In genomic region chr9:35060548-35061207, GRCh38 we compare ENCODE assay signal across 26 cellular contexts.
"Had no signal": no experiment of that assay in that cellular context is flagged by ENCODE, and none has a peak within 500 bp of the region (broad histone marks: within the 10 kb centered on the region; RNA-seq: fewer than 3 reads in every experiment).

No MANE protein-coding gene starts in this region.

- H3K27me3 Mint-ChIP-seq: central memory CD8-positive, alpha-beta T cell; natural killer cell treated with Interleukin-12 subunit alpha and Interleukin-12 subunit beta and Interleukin-15 and Interleukin-18, amount 100 ng/mL, for 72 hours; stimulated activated naive B cell treated with anti-CD40 and anti-IgM and Interleukin-4, amounts not matched to agents 10 μg/mL and 1 μg/mL and 100 μg/mL, for 72 hours; stimulated activated naive CD8-positive, alpha-beta T cell treated with anti-CD3 and anti-CD28 coated beads, Interleukin-15, amount 100 ng/mL, for 72 hours had no signal

- FAIRE-seq: endometrium, kidney had no signal

- H3K9me3 Mint-ChIP-seq: central memory CD8-positive, alpha-beta T cell; natural killer cell treated with Interleukin-12 subunit alpha and Interleukin-12 subunit beta and Interleukin-15 and Interleukin-18, amount 100 ng/mL, for 72 hours; stimulated activated naive B cell treated with anti-CD40 and anti-IgM and Interleukin-4, amounts not matched to agents 10 μg/mL and 1 μg/mL and 100 μg/mL, for 72 hours; stimulated activated naive CD8-positive, alpha-beta T cell treated with anti-CD3 and anti-CD28 coated beads, Interleukin-15, amount 100 ng/mL, for 72 hours had no signal

- H3K4me2 ChIP-seq: hepatocyte had no signal

- H3K4me3 Mint-ChIP-seq: central memory CD8-positive, alpha-beta T cell; natural killer cell treated with Interleukin-12 subunit alpha and Interleukin-12 subunit beta and Interleukin-15 and Interleukin-18, amount 100 ng/mL, for 72 hours; stimulated activated naive B cell treated with anti-CD40 and anti-IgM and Interleukin-4, amounts not matched to agents 10 μg/mL and 1 μg/mL and 100 μg/mL, for 72 hours; stimulated activated naive CD8-positive, alpha-beta T cell treated with anti-CD3 and anti-CD28 coated beads, Interleukin-15, amount 100 ng/mL, for 72 hours had no signal

- H3K9me3 ChIP-seq: prostate gland, spleen, testis, tibial nerve had no signal

- H3K27ac ChIP-seq: epithelial cell of prostate, foreskin keratinocyte, hepatocyte, parathyroid adenoma, prostate gland, spleen, testis, tibial nerve had no signal

- H3K4me3 ChIP-seq: hepatocyte, lung, prostate gland, spleen, testis, tibial nerve had no signal

- H3K79me2 ChIP-seq: parathyroid adenoma had no signal

- DNase-seq: effector memory CD4-positive, alpha-beta T cell; foreskin keratinocyte; head of caudate nucleus; kidney; left cardiac atrium; left ventricle myocardium superior; mesendoderm; occipital lobe; retina; spleen; stimulated activated CD4-positive, alpha-beta T cell treated with anti-CD3 and anti-CD28 coated beads, Interleukin-15, amount 100 ng/mL, for 24 hours; stimulated activated CD4-positive, alpha-beta T cell treated with anti-CD3 and anti-CD28 coated beads, Interleukin-1b, Interleukin-23, amount 100 ng/mL, for 48 hours; stimulated activated CD4-positive, alpha-beta T cell treated with anti-CD3 and anti-CD28 coated beads, Interleukin-4, amount 100 ng/mL, for 24 hours; stimulated activated naive B cell treated with anti-CD40 and anti-IgM and Interleukin-4, amounts not matched to agents 10 μg/mL and 1 μg/mL and 100 μg/mL, for 72 hours; stimulated activated naive CD8-positive, alpha-beta T cell treated with anti-CD3 and anti-CD28 coated beads, Interleukin-15, amount 100 ng/mL, for 72 hours; testis had no signal

- H2AFZ ChIP-seq: hepatocyte, parathyroid adenoma had no signal

- ATAC-seq: foreskin keratinocyte; left cardiac atrium; left ventricle myocardium superior; natural killer cell treated with Interleukin-12 subunit alpha and Interleukin-12 subunit beta and Interleukin-15 and Interleukin-18, amount 100 ng/mL, for 72 hours; sciatic nerve; stimulated activated naive B cell treated with anti-CD40 and anti-IgM and Interleukin-4, amounts not matched to agents 10 μg/mL and 1 μg/mL and 100 μg/mL, for 72 hours; stimulated activated naive CD8-positive, alpha-beta T cell treated with anti-CD3 and anti-CD28 coated beads, Interleukin-15, amount 100 ng/mL, for 72 hours had no signal

- H3K9ac ChIP-seq: parathyroid adenoma had no signal

- H3K4me1 ChIP-seq: foreskin keratinocyte, parathyroid adenoma, prostate gland, testis, tibial nerve had no signal

- H3K27me3 ChIP-seq: foreskin keratinocyte, hepatocyte, spleen, testis, tibial nerve had no signal
